Comparison of ENCODE assay signal across 22 cellular contexts in genomic region chr1:60436148-60436547, GRCh38.
DNase-seq lines count a peak whose midpoint lies in the region; ATAC-seq and TF ChIP-seq lines count a peak whose summit lies in the region.
"Had no signal": no experiment of that assay in that cellular context is flagged by ENCODE, and none has a peak within 500 bp of the region (broad histone marks: within the 10 kb centered on the region; RNA-seq: fewer than 3 reads in every experiment).

No MANE protein-coding gene starts in this region.

- peaks cover 27% of the 10 kb centered on the region for H3K36me3 Mint-ChIP-seq in WTC11
- H3K36me3 Mint-ChIP-seq in endodermal cell (ENCODE audit: low read depth), result peaks cover 2% of the 10 kb centered on the region
- no peaks in the 10 kb centered on the region for H3K36me3 Mint-ChIP-seq in progenitor cell of endocrine pancreas (ENCODE audit: insufficient read depth)
- H3K36me3 Mint-ChIP-seq: CD8-positive, alpha-beta T cell had no signal

- H3K23ac ChIP-seq in mesendoderm (ENCODE audit: low read length), result no peak overlapping the region

- peak; percentile 46 for ATAC-seq in WTC11
- no peak for ATAC-seq in GM21825 (IDR thresholded peaks at IDR 0.05; ENCODE audit: unreplicated experiment)
- ATAC-seq: A549; CD8-positive, alpha-beta T cell; GM12878; HCT116; K562 had no signal

- no peak overlapping the region for H3K4me2 ChIP-seq in mesendoderm (ENCODE audit: low read length)
- H3K4me2 ChIP-seq: A549; BLaER1 treated with 17β-estradiol and CSF1 and Interleukin-3, amounts not matched to agents 10 nM and 100 nM had no signal

- no peak overlapping the region for H3K18ac ChIP-seq in mesendoderm (ENCODE audit: low read length)

- H3K27me3 Mint-ChIP-seq in WTC11 (ENCODE audit: low read depth), result no peaks in the 10 kb centered on the region
- no peaks in the 10 kb centered on the region for H3K27me3 Mint-ChIP-seq in endodermal cell (ENCODE audit: insufficient read depth)
- no peaks in the 10 kb centered on the region for H3K27me3 Mint-ChIP-seq in progenitor cell of endocrine pancreas
- H3K27me3 Mint-ChIP-seq: B cell had no signal

- H3K36me3 ChIP-seq in endodermal cell (ENCODE audit: control insufficient read depth, insufficient read depth, low read length), result no peaks in the 10 kb centered on the region
- H3K36me3 ChIP-seq in mesendoderm (ENCODE audit: control insufficient read depth, insufficient read depth, low read length), result no peaks in the 10 kb centered on the region
- H3K36me3 ChIP-seq: BLaER1 treated with 17β-estradiol and CSF1 and Interleukin-3, amounts not matched to agents 10 nM and 100 nM had no signal

- H3K56ac ChIP-seq in mesendoderm (ENCODE audit: low read length), result no peak overlapping the region

- POLR2A ChIA-PET in WTC11 (lab: Charles Lee), result no interaction called here

- no peaks in the 10 kb centered on the region for H3K79me2 ChIP-seq in mesendoderm (ENCODE audit: control insufficient read depth, insufficient read depth, low read length)

- H3K27ac Mint-ChIP-seq in WTC11 (no peak overlapping the region), endodermal cell (no peak overlapping the region), progenitor cell of endocrine pancreas (no peak overlapping the region)
- H3K27ac Mint-ChIP-seq: B cell; CD8-positive, alpha-beta T cell; HFFc6 had no signal

- CTCF ChIA-PET in WTC11 (lab: Charles Lee), result interaction anchor here (1.1 to 1.6 kb wide), 3 partner anchors 10 to 329 kb away, joined by 4 to 8 read pairs (median 4); no protein-coding TSS in a partner anchor

- H2AK5ac ChIP-seq in mesendoderm (ENCODE audit: low read length), result no peak overlapping the region

- H3K9me3 ChIP-seq in endodermal cell (ENCODE audit: control insufficient read depth, low read length), result no peaks in the 10 kb centered on the region
- H3K9me3 ChIP-seq: A549 had no signal

- no peak overlapping the region for H4K5ac ChIP-seq in mesendoderm (ENCODE audit: low read length)

- DNase-seq in WTC11 (ENCODE audit: low spot score), result no peak
- DNase-seq in endodermal cell, result no peak
- peak; percentile 28 for DNase-seq in mesendoderm
- DNase-seq in superior temporal gyrus (ENCODE audit: extremely low spot score), result peak; percentile 22
- DNase-seq in progenitor cell of endocrine pancreas (ENCODE audit: low spot score, unreplicated experiment), result no peak
- no peak for DNase-seq in posterior vena cava (ENCODE audit: low spot score)
- no peak for DNase-seq in NCI-H510A (lab: John Stamatoyannopoulos, UW)
- DNase-seq: CD8-positive, alpha-beta T cell; COR-L47; DMS 273 treated with DMSO at 0.1 percent for 48 hours; DMS53; DND-41; EL; HFFc6; IMR-90 had no signal

- H3K4me3 ChIP-seq in endodermal cell (ENCODE audit: low read length) (no peak overlapping the region), mesendoderm (ENCODE audit: low read length) (no peak overlapping the region)
- H3K4me3 ChIP-seq: A549; BLaER1 treated with 17β-estradiol and CSF1 and Interleukin-3, amounts not matched to agents 10 nM and 100 nM; GM12878; K562 had no signal

- H3K4ac ChIP-seq in mesendoderm (ENCODE audit: low read depth, low read length), result no peak overlapping the region

- no peak overlapping the region for H3K4me3 Mint-ChIP-seq in WTC11
- H3K4me3 Mint-ChIP-seq in endodermal cell, result no peak overlapping the region
- no peak overlapping the region for H3K4me3 Mint-ChIP-seq in progenitor cell of endocrine pancreas (ENCODE audit: low read depth)
- H3K4me3 Mint-ChIP-seq: B cell; CD8-positive, alpha-beta T cell; HFFc6 had no signal

- H3K27ac ChIP-seq in endodermal cell (ENCODE audit: low read depth, low read length), result peak overlapping the region; percentile 77
- H3K27ac ChIP-seq in mesendoderm (ENCODE audit: low read depth, low read length), result no peak overlapping the region
- H3K27ac ChIP-seq: A549; BLaER1 treated with 17β-estradiol and CSF1 and Interleukin-3, amounts not matched to agents 10 nM and 100 nM had no signal

- 60 to 79% methylated on average over 1 to 2 of the region's 2 CpGs for WGBS in endodermal cell (ENCODE audit: insufficient coverage in 1 of 2, insufficient read length in 1 of 2), 2 experiments
- WGBS in mesendoderm (ENCODE audit: extremely low coverage, insufficient coverage, low lambda C conversion rate), result no CpG with 5 or more reads among the region's 2 CpGs

- H2BK5ac ChIP-seq in mesendoderm (ENCODE audit: low read length), result no peak overlapping the region

- no peaks in the 10 kb centered on the region for H3K79me1 ChIP-seq in mesendoderm (ENCODE audit: low read length)

- no peak for TF ChIP-seq CTCF in WTC11 (IDR thresholded peaks at IDR 0.05)
- TF ChIP-seq CTCF in endodermal cell (conservative IDR thresholded peaks at IDR 0.05), result no peak
- no peak for TF ChIP-seq CTCF in progenitor cell of endocrine pancreas (IDR thresholded peaks at IDR 0.05; ENCODE audit: unreplicated experiment)

- H3K4me1 Mint-ChIP-seq in WTC11 (peaks cover 8% of the 10 kb centered on the region), endodermal cell (no peaks in the 10 kb centered on the region), progenitor cell of endocrine pancreas (ENCODE audit: low read depth) (no peaks in the 10 kb centered on the region)
- H3K4me1 Mint-ChIP-seq: B cell had no signal

- H2BK120ac ChIP-seq in mesendoderm (ENCODE audit: low read depth, low read length), result no peak overlapping the region

- intact Hi-C loops in posterior vena cava (cut with DNase I), result no loop called here

- H4K8ac ChIP-seq in mesendoderm (ENCODE audit: low read depth, low read length), result no peak overlapping the region

- H3K4me1 ChIP-seq in endodermal cell (ENCODE audit: control insufficient read depth, insufficient read depth, low read length), result no peaks in the 10 kb centered on the region
- no peaks in the 10 kb centered on the region for H3K4me1 ChIP-seq in mesendoderm (ENCODE audit: control insufficient read depth, low read depth, low read length)
- H3K4me1 ChIP-seq: A549; BLaER1 treated with 17β-estradiol and CSF1 and Interleukin-3, amounts not matched to agents 10 nM and 100 nM had no signal

- H3K9me3 Mint-ChIP-seq in WTC11 (peaks cover 40% of the 10 kb centered on the region), endodermal cell (peaks cover 25% of the 10 kb centered on the region), progenitor cell of endocrine pancreas (ENCODE audit: low read depth) (peaks cover 13% of the 10 kb centered on the region)

- H3K9ac ChIP-seq in endodermal cell (ENCODE audit: extremely low read depth, low read length, poor library complexity, severe bottlenecking) (no peak overlapping the region), mesendoderm (ENCODE audit: low read length) (no peak overlapping the region)
- H3K9ac ChIP-seq: BLaER1 treated with 17β-estradiol and CSF1 and Interleukin-3, amounts not matched to agents 10 nM and 100 nM had no signal

- H3K27me3 ChIP-seq in endodermal cell (ENCODE audit: control insufficient read depth, insufficient read depth, low read length, poor library complexity, severe bottlenecking) (no peaks in the 10 kb centered on the region), mesendoderm (ENCODE audit: insufficient read depth, low read length, poor library complexity) (no peaks in the 10 kb centered on the region)
- H3K27me3 ChIP-seq: BLaER1 treated with 17β-estradiol and CSF1 and Interleukin-3, amounts not matched to agents 10 nM and 100 nM had no signal

- no peak overlapping the region for H2BK15ac ChIP-seq in mesendoderm (replicated peaks; ENCODE audit: low read depth)

TF ChIP-seq in WTC11, 78 proteins besides CTCF, POLR2A, EP300 and RAD21 (continues in another document):
- no peak for TF ChIP-seq ZNF396 (CRISPR knock-in tag; IDR thresholded peaks at IDR 0.05; ENCODE audit: borderline replicate concordance)
- TF ChIP-seq, protein P1, sequence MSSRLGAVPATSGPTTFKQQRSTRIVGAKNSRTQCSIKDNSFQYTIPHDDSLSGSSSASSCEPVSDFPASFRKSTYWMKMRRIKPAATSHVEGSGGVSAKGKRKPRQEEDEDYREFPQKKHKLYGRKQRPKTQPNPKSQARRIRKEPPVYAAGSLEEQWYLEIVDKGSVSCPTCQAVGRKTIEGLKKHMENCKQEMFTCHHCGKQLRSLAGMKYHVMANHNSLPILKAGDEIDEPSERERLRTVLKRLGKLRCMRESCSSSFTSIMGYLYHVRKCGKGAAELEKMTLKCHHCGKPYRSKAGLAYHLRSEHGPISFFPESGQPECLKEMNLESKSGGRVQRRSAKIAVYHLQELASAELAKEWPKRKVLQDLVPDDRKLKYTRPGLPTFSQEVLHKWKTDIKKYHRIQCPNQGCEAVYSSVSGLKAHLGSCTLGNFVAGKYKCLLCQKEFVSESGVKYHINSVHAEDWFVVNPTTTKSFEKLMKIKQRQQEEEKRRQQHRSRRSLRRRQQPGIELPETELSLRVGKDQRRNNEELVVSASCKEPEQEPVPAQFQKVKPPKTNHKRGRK (CRISPR knock-in tag; IDR thresholded peaks at IDR 0.05; ENCODE audit: borderline replicate concordance), result no peak
- TF ChIP-seq SMAD3 (CRISPR knock-in tag; IDR thresholded peaks at IDR 0.05; ENCODE audit: borderline replicate concordance), result no peak
- no peak for TF ChIP-seq STAT6 (CRISPR knock-in tag; conservative IDR thresholded peaks at IDR 0.05; ENCODE audit: low read depth)

Comparison
In these comparisons a context has a peak if more than half of its experiments do, and no peak if none do; other contexts are left out.
1. DNase-seq: peak in mesendoderm (single experiment) and superior temporal gyrus (single experiment); none in WTC11 (single experiment), endodermal cell (single experiment), progenitor cell of endocrine pancreas (single experiment), posterior vena cava (single experiment) and NCI-H510A (single experiment).